In genomic region chr5:34410411-34411139, GRCh38 we compare ENCODE assay signal across 17 cellular contexts.
DNase-seq lines count a peak whose midpoint lies in the region; ATAC-seq and TF ChIP-seq lines count a peak whose summit lies in the region.
"Had no signal": no experiment of that assay in that cellular context is flagged by ENCODE, and none has a peak within 500 bp of the region (broad histone marks: within the 10 kb centered on the region; RNA-seq: fewer than 3 reads in every experiment).

No MANE protein-coding gene starts in this region.

- POLR2A ChIA-PET in WTC11 (lab: Charles Lee): no interaction called here
- POLR2A ChIA-PET in A673 (lab: Charles Lee; ENCODE audit: low non-redundant PET): no interaction called here

- peaks cover 27% of the 10 kb centered on the region for H3K4me1 ChIP-seq in osteoblast (ENCODE audit: insufficient read depth, low read length)
- H3K4me1 ChIP-seq in A673 (ENCODE audit: insufficient read depth, low read length, poor library complexity, severe bottlenecking): no peaks in the 10 kb centered on the region

- no peaks in the 10 kb centered on the region for H3K79me2 ChIP-seq in osteoblast (ENCODE audit: insufficient read depth, low read length)

- intact Hi-C loops in A673 (cut with micrococcal nuclease; ENCODE audit: unreplicated experiment): no loop called here

- H4K20me1 ChIP-seq in osteoblast (ENCODE audit: insufficient read depth, low read length): no peaks in the 10 kb centered on the region

- H3K4me2 ChIP-seq in osteoblast (ENCODE audit: insufficient read depth, low read length): no peak overlapping the region

- H2AFZ ChIP-seq in osteoblast (ENCODE audit: low read length): peak overlapping the region; percentile 18

- H3K4me1 Mint-ChIP-seq in WTC11: peaks cover 64% of the 10 kb centered on the region
- H3K4me1 Mint-ChIP-seq: central memory CD8-positive, alpha-beta T cell had no signal

- CTCF ChIA-PET in WTC11 (lab: Charles Lee): interaction anchor here (1.4 to 2.2 kb wide), 3 partner anchors 30 to 65 kb away, joined by 3 to 6 read pairs (median 3); no protein-coding TSS in a partner anchor
- CTCF ChIA-PET in A673 (lab: Charles Lee): no interaction called here

- peaks cover 2% of the 10 kb centered on the region for H3K27me3 Mint-ChIP-seq in WTC11 (ENCODE audit: low read depth)

- H3K27ac ChIP-seq in osteoblast (ENCODE audit: low read depth, low read length) (peak overlapping the region; percentile 8), coronary artery (no peak overlapping the region), A673 (ENCODE audit: low read depth, low read length, poor library complexity, severe bottlenecking) (no peak overlapping the region)
- H3K27ac ChIP-seq: esophagus squamous epithelium, heart left ventricle had no signal

- peak overlapping the region; percentile 92 for H3K27ac Mint-ChIP-seq in WTC11
- H3K27ac Mint-ChIP-seq: mesothelial cell of epicardium had no signal

- H3K4me3 Mint-ChIP-seq in WTC11: no peak overlapping the region
- H3K4me3 Mint-ChIP-seq: central memory CD8-positive, alpha-beta T cell; mesothelial cell of epicardium had no signal

- DNase-seq in GM03348 (ENCODE audit: low spot score): peak; percentile 31
- DNase-seq in WTC11 (ENCODE audit: low spot score): peak; percentile 24
- peak; percentile 17 for DNase-seq in hepatic stellate cell (ENCODE audit: low spot score)
- no peak for DNase-seq in osteoblast (ENCODE audit: insufficient read length, low spot score, missing footprints)
- no peak for DNase-seq in coronary artery (ENCODE audit: low spot score)
- DNase-seq in A673 (ENCODE audit: low spot score): no peak
- DNase-seq: activated CD8-positive, alpha-beta memory T cell treated with anti-CD3 and anti-CD28 coated beads, Interleukin-2, amount 50 U/mL, for 48 hours; activated effector memory CD4-positive, alpha-beta T cell treated with Interleukin-2 at 50 U/mL for 16 hours; DMS79 treated with DMSO at 0.1 percent for 48 hours; effector CD4-positive, alpha-beta T cell; esophagus squamous epithelium; Right ventricle myocardium superior; stimulated activated CD4-positive, alpha-beta T cell treated with anti-CD3 and anti-CD28 coated beads, Interleukin-12 subunit alpha, Interleukin-12 subunit beta, amount 100 ng/mL, for 4 hours had no signal

- peaks cover 34% of the 10 kb centered on the region for H3K36me3 Mint-ChIP-seq in WTC11
- H3K36me3 Mint-ChIP-seq: mesothelial cell of epicardium had no signal

- H3K9me3 ChIP-seq in osteoblast (ENCODE audit: low read depth, low read length): no peaks in the 10 kb centered on the region
- no peaks in the 10 kb centered on the region for H3K9me3 ChIP-seq in A673 (ENCODE audit: low read depth, low read length, poor library complexity, severe bottlenecking)
- H3K9me3 ChIP-seq: esophagus squamous epithelium, heart left ventricle had no signal

- H3K36me3 ChIP-seq in osteoblast (ENCODE audit: insufficient read depth, low read length): no peaks in the 10 kb centered on the region
- no peaks in the 10 kb centered on the region for H3K36me3 ChIP-seq in A673 (ENCODE audit: insufficient read depth, low read length, poor library complexity, severe bottlenecking)
- H3K36me3 ChIP-seq: esophagus squamous epithelium, heart left ventricle had no signal

- no peaks in the 10 kb centered on the region for H3K27me3 ChIP-seq in osteoblast (ENCODE audit: insufficient read depth, low read length)
- H3K27me3 ChIP-seq in A673 (replicated peaks; ENCODE audit: insufficient read depth, low read depth, low read length, poor library complexity): no peaks in the 10 kb centered on the region
- H3K27me3 ChIP-seq: esophagus squamous epithelium, heart left ventricle had no signal

- H3K9me3 Mint-ChIP-seq in WTC11: peaks cover 37% of the 10 kb centered on the region
- H3K9me3 Mint-ChIP-seq: central memory CD8-positive, alpha-beta T cell; mesothelial cell of epicardium had no signal

- H3K4me3 ChIP-seq in osteoblast (ENCODE audit: insufficient read depth, low read length) (no peak overlapping the region), coronary artery (no peak overlapping the region), A673 (ENCODE audit: low read depth, low read length, poor library complexity, severe bottlenecking) (no peak overlapping the region)
- H3K4me3 ChIP-seq: esophagus squamous epithelium, heart left ventricle had no signal

- peak; percentile 57 for ATAC-seq in WTC11
- no peak for ATAC-seq in HG02642 (IDR thresholded peaks at IDR 0.05; ENCODE audit: poor library complexity, unreplicated experiment)

- TF ChIP-seq CTCF in WTC11 (IDR thresholded peaks at IDR 0.05) (no peak), osteoblast (IDR thresholded peaks at IDR 0.05; ENCODE audit: extremely low read depth, low read depth, low read length) (no peak), coronary artery (IDR thresholded peaks at IDR 0.05) (no peak), A673 (conservative IDR thresholded peaks at IDR 0.05; ENCODE audit: low read depth, low read length) (no peak)

- BruUV-seq in A673 (replicated peaks; lab: Mats Ljungman, UMichigan): no TSS peak

TF ChIP-seq in WTC11, 78 proteins besides CTCF, POLR2A, EP300 and RAD21:
- peak; percentile 75; the same call in 1 of the 2 replicates for TF ChIP-seq TEAD4 (CRISPR knock-in tag; IDR thresholded peaks at IDR 0.05)
- no peak for TF ChIP-seq IRF2 (CRISPR knock-in tag; IDR thresholded peaks at IDR 0.05; ENCODE audit: borderline replicate concordance, low read depth)
TF ChIP-seq in WTC11: peak in this region for 1.

Comparison
In these comparisons a context has a peak if more than half of its experiments do, and no peak if none do; other contexts are left out.
1. DNase-seq: peak in GM03348 (single experiment), WTC11 (single experiment) and hepatic stellate cell (single experiment); none in osteoblast (single experiment), coronary artery (single experiment) and A673 (single experiment).